In genomic region chr20:37296371-37296770, GRCh38 we compare ENCODE assay signal across 16 cellular contexts. TPM values are rescaled to one million over a fixed set of nuclear protein-coding genes. Genes with fewer than 3 reads are reported as not detected.
DNase-seq lines count a peak whose midpoint lies in the region; ATAC-seq, FAIRE-seq and TF ChIP-seq lines count a peak whose summit lies in the region.
"Had no signal": no experiment of that assay in that cellular context is flagged by ENCODE, and none has a peak within 500 bp of the region (broad histone marks: within the 10 kb centered on the region; RNA-seq: fewer than 3 reads in every experiment).

No MANE protein-coding gene starts in this region.

- H3K4me2 ChIP-seq in A549: peak overlapping the region; percentile 72
- H3K4me2 ChIP-seq in IMR-90 (ENCODE audit: low read depth, low read length): no peak overlapping the region

- H2AK5ac ChIP-seq in IMR-90 (ENCODE audit: low read depth, low read length): peak overlapping the region; percentile 70; the same call in 1 of the 2 replicates

- H3K4me3 Mint-ChIP-seq in activated CD4-positive, alpha-beta T cell treated with anti-CD3 and anti-CD28 coated beads for 36 hours: no peak overlapping the region
- H3K4me3 Mint-ChIP-seq: activated T-cell treated with anti-CD3 and anti-CD28 coated beads, Interleukin-2, amount 50 U/mL, for 72 hours; stimulated activated naive B cell treated with anti-CD40 and anti-IgM and Interleukin-4, amounts not matched to agents 10 μg/mL and 1 μg/mL and 100 μg/mL, for 72 hours had no signal

- no peaks in the 10 kb centered on the region for H3K27me3 ChIP-seq in IMR-90 (ENCODE audit: control insufficient read depth, insufficient read depth, low read length)
- no peaks in the 10 kb centered on the region for H3K27me3 ChIP-seq in adrenal gland
- H3K27me3 ChIP-seq: pancreas, SJCRH30 had no signal

- H2AK9ac ChIP-seq in IMR-90 (replicated peaks; ENCODE audit: low read depth, low read length, poor library complexity): no peak overlapping the region

- H3K36me3 ChIP-seq in IMR-90 (ENCODE audit: control insufficient read depth, insufficient read depth, low read length) (peaks cover 4% of the 10 kb centered on the region; the same call in 1 of the 2 replicates), adrenal gland (replicated peaks in 1 of 2) (peaks cover 0 to 3% of the 10 kb centered on the region in 2 donors)

- peak overlapping the region; percentile 58; the same call in 1 of the 2 replicates for H3K23ac ChIP-seq in IMR-90 (ENCODE audit: low read depth, low read length)

- TF ChIP-seq RAD21 in A549 (conservative IDR thresholded peaks at IDR 0.05 in 1 of 2, IDR thresholded peaks at IDR 0.05 in 1 of 2): no peak
- no peak for TF ChIP-seq RAD21 in IMR-90 (IDR thresholded peaks at IDR 0.05; ENCODE audit: low read length)

- 0 out of 3 replicates have a peak overlapping the region, but pooled peaks have one; percentile 49 for H2BK15ac ChIP-seq in IMR-90 (ENCODE audit: low read depth, low read length)

- TF ChIP-seq CTCF in A549 (IDR thresholded peaks at IDR 0.05) (no peak), IMR-90 (conservative IDR thresholded peaks at IDR 0.05; ENCODE audit: low read depth, low read length) (no peak), adrenal gland (IDR thresholded peaks at IDR 0.05) (no peak)

- intact Hi-C loops in IMR-90 (cut with micrococcal nuclease): no loop called here
- intact Hi-C loops in adrenal gland (cut with DNase I): no loop called here
- intact Hi-C loops in left colon (cut with DNase I, micrococcal nuclease): loop anchor here in 1 of 2 donors (5.0 kb wide), 1 partner anchor 51 kb away; the partner anchor contains the start of gene SRC
- intact Hi-C loops in activated CD4-positive, alpha-beta T cell treated with anti-CD3 and anti-CD28 coated beads for 36 hours (cut with DNase I, micrococcal nuclease): no loop called here

- no peak overlapping the region for H3K56ac ChIP-seq in IMR-90 (ENCODE audit: extremely low read depth, insufficient read depth, low read length)

- dilution Hi-C loops in IMR-90 (cut with HindIII; ENCODE audit: low sequenced_read_pairs, unreplicated experiment): no loop called here

- no peaks in the 10 kb centered on the region for H3K27me3 Mint-ChIP-seq in activated CD4-positive, alpha-beta T cell treated with anti-CD3 and anti-CD28 coated beads for 36 hours
- H3K27me3 Mint-ChIP-seq: brain; stimulated activated naive B cell treated with anti-CD40 and anti-IgM and Interleukin-4, amounts not matched to agents 10 μg/mL and 1 μg/mL and 100 μg/mL, for 72 hours had no signal

- H4K91ac ChIP-seq in IMR-90 (ENCODE audit: insufficient read depth, low read depth, low read length): peak overlapping the region; percentile 75

- TF ChIP-seq EP300 in A549 (IDR thresholded peaks at IDR 0.05): no peak

- peaks cover 2% of the 10 kb centered on the region for H3K9me3 Mint-ChIP-seq in activated CD4-positive, alpha-beta T cell treated with anti-CD3 and anti-CD28 coated beads for 36 hours (ENCODE audit: low read depth)

- peaks cover 29 to 76% of the 10 kb centered on the region in 2 experiments for H3K79me1 ChIP-seq in IMR-90 (ENCODE audit: low read depth in 1 of 2, low read length in 2 of 2)

- H2BK120ac ChIP-seq in IMR-90 (ENCODE audit: low read depth, low read length): peak overlapping the region; percentile 47; the same call in 1 of the 2 replicates

- peak overlapping the region in 1 of 2 experiments; percentile 42; a peak in 1 of 4 replicates for H4K8ac ChIP-seq in IMR-90 (ENCODE audit: low read depth in 2 of 2, low read length in 2 of 2)

- WGBS in A549 (ENCODE audit: missing lambda C conversion rate): 30% methylated on average over 2 of the region's 2 CpGs
- no CpG with 5 or more reads among the region's 2 CpGs for WGBS in IMR-90 (ENCODE audit: extremely low coverage in 2 of 2, insufficient read length in 1 of 2), 2 experiments
- WGBS in adrenal gland, 4 donors: 43 to 58% (median 56%) methylated on average over 2 of the region's 2 CpGs

- H3K4ac ChIP-seq in IMR-90 (ENCODE audit: low read depth, low read length): peak overlapping the region; percentile 81; the same call in 1 of the 2 replicates

- ATAC-seq in A549 (no peak), IMR-90 (ENCODE audit: low read depth) (no peak), left colon (peak; percentile 64), HG03025 (IDR thresholded peaks at IDR 0.05; ENCODE audit: low FRiP score, unreplicated experiment) (no peak)
- ATAC-seq in activated CD4-positive, alpha-beta T cell treated with anti-CD3 and anti-CD28 coated beads for 36 hours: no peak
- ATAC-seq: activated T-cell treated with anti-CD3 and anti-CD28 coated beads, Interleukin-2, amount 50 U/mL, for 72 hours; stimulated activated naive B cell treated with anti-CD40 and anti-IgM and Interleukin-4, amounts not matched to agents 10 μg/mL and 1 μg/mL and 100 μg/mL, for 72 hours had no signal

- peaks cover 4% of the 10 kb centered on the region; the same call in 1 of the 3 replicates for H3K9me3 ChIP-seq in A549
- H3K9me3 ChIP-seq in IMR-90 (ENCODE audit: control insufficient read depth, insufficient read depth, low read length): no peaks in the 10 kb centered on the region
- H3K9me3 ChIP-seq in adrenal gland (replicated peaks in 1 of 3): no peaks in the 10 kb centered on the region
- H3K9me3 ChIP-seq: pancreas, SJCRH30 had no signal

- H2AFZ ChIP-seq in IMR-90 (replicated peaks; ENCODE audit: low read length, poor library complexity): no peak overlapping the region

- H3K27ac Mint-ChIP-seq in activated CD4-positive, alpha-beta T cell treated with anti-CD3 and anti-CD28 coated beads for 36 hours: no peak overlapping the region
- H3K27ac Mint-ChIP-seq: activated T-cell treated with anti-CD3 and anti-CD28 coated beads, Interleukin-2, amount 50 U/mL, for 72 hours; stimulated activated naive B cell treated with anti-CD40 and anti-IgM and Interleukin-4, amounts not matched to agents 10 μg/mL and 1 μg/mL and 100 μg/mL, for 72 hours had no signal

- no TSS peak for BruUV-seq in IMR-90 (replicated peaks; lab: Mats Ljungman, UMichigan)

- H4K20me1 ChIP-seq in IMR-90 (ENCODE audit: insufficient read depth, low read length): peaks cover 26% of the 10 kb centered on the region; the same call in 1 of the 2 replicates

- peaks cover 34% of the 10 kb centered on the region for H3K36me3 Mint-ChIP-seq in activated CD4-positive, alpha-beta T cell treated with anti-CD3 and anti-CD28 coated beads for 36 hours (ENCODE audit: low read depth)

- peaks cover 34% of the 10 kb centered on the region for H3K9me1 ChIP-seq in IMR-90 (ENCODE audit: insufficient read depth, low read length)

- H2BK5ac ChIP-seq in IMR-90 (ENCODE audit: low read depth, low read length, poor library complexity, severe bottlenecking): peak overlapping the region; percentile 68

- H3K14ac ChIP-seq in IMR-90 (replicated peaks; ENCODE audit: low read depth, low read length): peak overlapping the region; percentile 81; the same call in 1 of the 2 replicates

- TF ChIP-seq POLR2A in A549 (IDR thresholded peaks at IDR 0.05; ENCODE audit: low read length) (no peak), IMR-90 (IDR thresholded peaks at IDR 0.05; ENCODE audit: low read depth, low read length) (no peak), adrenal gland (IDR thresholded peaks at IDR 0.05) (no peak)

- H3K18ac ChIP-seq in IMR-90 (ENCODE audit: low read depth, low read length): peak overlapping the region; percentile 26; the same call in 1 of the 2 replicates

- FAIRE-seq in A549 (lab: Jason Lieb, UNC): no peak
- FAIRE-seq: pancreas had no signal

- no peak overlapping the region for H4K5ac ChIP-seq in IMR-90 (ENCODE audit: low read depth, low read length)

- POLR2A ChIA-PET in A549 (lab: Yijun Ruan, JAX): no interaction called here
- POLR2A ChIA-PET in IMR-90 (lab: Charles Lee; ENCODE audit: unreplicated experiment): no interaction called here
- POLR2A ChIA-PET in activated CD4-positive, alpha-beta T cell treated with anti-CD3 and anti-CD28 coated beads for 36 hours (lab: Charles Lee): no interaction called here

- DNase-seq in A549 (ENCODE audit: low read depth in 1 of 2, low spot score in 1 of 2): no peak
- no peak for DNase-seq in IMR-90
- no peak for DNase-seq in adrenal gland
- no peak for DNase-seq in left colon
- DNase-seq in SK-N-DZ (ENCODE audit: low spot score): no peak
- no peak for DNase-seq in retina
- no peak for DNase-seq in activated CD4-positive, alpha-beta T cell treated with anti-CD3 and anti-CD28 coated beads for 36 hours
- DNase-seq: activated T-cell treated with anti-CD3 and anti-CD28 coated beads, Interleukin-2, amount 50 U/mL, for 72 hours; MM.1S; pancreas; SJCRH30; stimulated activated CD4-positive, alpha-beta T cell treated with anti-CD3 and anti-CD28 coated beads, Interleukin-1b, Interleukin-23, amount 100 ng/mL, for 48 hours; stimulated activated naive B cell treated with anti-CD40 and anti-IgM and Interleukin-4, amounts not matched to agents 10 μg/mL and 1 μg/mL and 100 μg/mL, for 72 hours had no signal

- H2BK20ac ChIP-seq in IMR-90 (ENCODE audit: low read depth, low read length): peak overlapping the region; percentile 72; the same call in 1 of the 2 replicates

- peaks cover 77% of the 10 kb centered on the region for H3K4me1 ChIP-seq in A549
- H3K4me1 ChIP-seq in IMR-90 (ENCODE audit: control insufficient read depth, insufficient read depth, low read length): peaks cover 29% of the 10 kb centered on the region
- H3K4me1 ChIP-seq in adrenal gland (replicated peaks in 1 of 2): peaks cover 22 to 36% of the 10 kb centered on the region in 2 donors

- in situ Hi-C loops in IMR-90 (cut with MboI; ENCODE audit: low sequenced_read_pairs): no loop called here

- no peak overlapping the region for H3K9ac ChIP-seq in IMR-90 (ENCODE audit: low read depth, low read length)

- H3K4me1 Mint-ChIP-seq in activated CD4-positive, alpha-beta T cell treated with anti-CD3 and anti-CD28 coated beads for 36 hours: peaks cover 44% of the 10 kb centered on the region

- no peak overlapping the region for H3K4me3 ChIP-seq in A549
- no peak overlapping the region for H3K4me3 ChIP-seq in IMR-90 (ENCODE audit: insufficient read depth, low read depth, low read length)
- no peak overlapping the region for H3K4me3 ChIP-seq in adrenal gland
- H3K4me3 ChIP-seq: pancreas, SJCRH30 had no signal

- CTCF ChIA-PET in A549 (lab: Yijun Ruan, JAX) (interaction anchor here (0.8 to 1.4 kb wide), 3 partner anchors 14 to 88 kb away, joined by 3 to 8 read pairs (median 6); no protein-coding TSS in a partner anchor), IMR-90 (lab: Yijun Ruan, JAX) (interaction anchor here (0.6 kb wide), 1 partner anchor 73 kb away, joined by 7 read pairs; no protein-coding TSS in a partner anchor)
- CTCF ChIA-PET in activated CD4-positive, alpha-beta T cell treated with anti-CD3 and anti-CD28 coated beads for 36 hours (lab: Charles Lee): no interaction called here

- H3K27ac ChIP-seq in A549 (peak overlapping the region; percentile 79 to 91), IMR-90 (ENCODE audit: insufficient read depth, low read length) (no peak overlapping the region), adrenal gland (peak overlapping the region in 3 of 5 donors; percentile 6 to 73 (median 40))
- H3K27ac ChIP-seq: SJCRH30 had no signal

RNA-seq across cellular contexts. Expression of gene MANBAL, which starts 6.9 kb away (rescaled TPM):
- polyA plus RNA-seq in A549 (2011; rRNA removed) (104 and 131 TPM in 2 replicates), A549 (2017; fragmentation: RNase III; extraction: RNeasy Plus Mini Kit Qiagen cat#74134 plus additional on column Dnase treatment) (95.3 to 102 TPM (median 95.9 TPM) in 3 replicates), IMR-90 (2012; rRNA removed) (98.6 and 109 TPM in 2 replicates), adrenal gland (100 to 1,000 TPM in 1 of 3 donors, 10 to 100 TPM in 2; 53.7 to 101 (median 67.3) TPM)
- 150 and 172 TPM in 2 replicates for polyA plus RNA-seq in A549 (2012; cell fraction: cytosol; rRNA removed)
- 85.9 and 115 TPM in 2 replicates for polyA plus RNA-seq in A549 (2012; cell fraction: nucleus; rRNA removed)
- 75.9 and 80.4 TPM in 2 replicates for polyA minus RNA-seq in A549 (2011; rRNA and poly(A)+ RNA removed)
- total RNA-seq in IMR-90 (2012; rRNA removed) (24.4 and 28.9 TPM in 2 replicates), adrenal gland (100 to 1,000 TPM in 1 of 8 donors, 10 to 100 TPM in 7; 13.9 to 364 (median 54.8) TPM), left colon (10 to 100 TPM; 35.3 to 37.2 TPM)
- 51.7 and 91.4 TPM in 2 replicates for polyA plus RNA-seq in IMR-90 (2012; cell fraction: cytosol; rRNA removed)
- 46.7 and 65.5 TPM in 2 replicates for polyA plus RNA-seq in IMR-90 (2012; cell fraction: nucleus; rRNA removed; ENCODE audit: low replicate concordance)
- polyA plus RNA-seq in SK-N-DZ (2014; cell fraction: cytosol; rRNA removed): 25.2 and 27.4 TPM in 2 replicates
- polyA plus RNA-seq in SK-N-DZ (2014; cell fraction: nucleus; rRNA removed): 11.9 and 19.2 TPM in 2 replicates
- total RNA-seq in activated CD4-positive, alpha-beta T cell treated with anti-CD3 and anti-CD28 coated beads for 36 hours: 10 to 100 TPM; 11.9 to 13.5 TPM

RNA-seq across cellular contexts. Expression of gene GHRH, which starts 34.8 kb away (rescaled TPM):
- polyA plus RNA-seq in A549 (2011; rRNA removed): not detected in 2 replicates
- polyA plus RNA-seq in A549 (2012; cell fraction: cytosol; rRNA removed): not detected in 2 replicates
- polyA plus RNA-seq in A549 (2012; cell fraction: nucleus; rRNA removed): not detected in 2 replicates
- polyA plus RNA-seq in A549 (2017; fragmentation: RNase III; extraction: RNeasy Plus Mini Kit Qiagen cat#74134 plus additional on column Dnase treatment): not detected in 3 replicates
- polyA minus RNA-seq in A549 (2011; rRNA and poly(A)+ RNA removed): not detected in 2 replicates
- total RNA-seq in IMR-90 (2012; rRNA removed): not detected in 2 replicates
- polyA plus RNA-seq in IMR-90 (2012; rRNA removed): not detected in 2 replicates
- not detected in 2 replicates for polyA plus RNA-seq in IMR-90 (2012; cell fraction: cytosol; rRNA removed)
- not detected in 2 replicates for polyA plus RNA-seq in IMR-90 (2012; cell fraction: nucleus; rRNA removed; ENCODE audit: low replicate concordance)
- not detected for total RNA-seq in adrenal gland
- polyA plus RNA-seq in adrenal gland: 10 to 100 TPM in 1 of 3 donors, under 1 TPM in 1, not detected in 1; 0.91 to 26.1 TPM
- total RNA-seq in left colon: not detected
- 0.61 and 0.78 TPM in 2 replicates for polyA plus RNA-seq in SK-N-DZ (2014; cell fraction: cytosol; rRNA removed)
- polyA plus RNA-seq in SK-N-DZ (2014; cell fraction: nucleus; rRNA removed): 1.4 TPM in 1 of 2 replicates, not detected in the other
- total RNA-seq in activated CD4-positive, alpha-beta T cell treated with anti-CD3 and anti-CD28 coated beads for 36 hours: not detected
- total RNA-seq: activated T-cell treated with anti-CD3 and anti-CD28 coated beads, Interleukin-2, amount 50 U/mL, for 72 hours; NCI-H460; pancreas; SJCRH30 had no signal

RNA-seq across cellular contexts. Expression of gene SRC, which starts 49.6 kb away (rescaled TPM):
- polyA plus RNA-seq in A549 (2011; rRNA removed) (154 and 212 TPM in 2 replicates), A549 (2017; fragmentation: RNase III; extraction: RNeasy Plus Mini Kit Qiagen cat#74134 plus additional on column Dnase treatment) (133 to 139 TPM (median 134 TPM) in 3 replicates), IMR-90 (2012; rRNA removed) (19.8 and 24.2 TPM in 2 replicates), adrenal gland (10 to 100 TPM; 45.6 to 68.6 (median 49.0) TPM)
- polyA plus RNA-seq in A549 (2012; cell fraction: cytosol; rRNA removed): 122 and 170 TPM in 2 replicates
- 500 and 511 TPM in 2 replicates for polyA plus RNA-seq in A549 (2012; cell fraction: nucleus; rRNA removed)
- 278 and 313 TPM in 2 replicates for polyA minus RNA-seq in A549 (2011; rRNA and poly(A)+ RNA removed)
- total RNA-seq in IMR-90 (2012; rRNA removed) (6.7 and 7.0 TPM in 2 replicates), adrenal gland (10 to 100 TPM; 40.1 to 83.0 (median 58.5) TPM), left colon (100 to 1,000 TPM; 117 to 121 TPM)
- 10.7 and 21.0 TPM in 2 replicates for polyA plus RNA-seq in IMR-90 (2012; cell fraction: cytosol; rRNA removed)
- 66.9 and 101 TPM in 2 replicates for polyA plus RNA-seq in IMR-90 (2012; cell fraction: nucleus; rRNA removed; ENCODE audit: low replicate concordance)
- polyA plus RNA-seq in SK-N-DZ (2014; cell fraction: cytosol; rRNA removed): 43.8 and 54.5 TPM in 2 replicates
- 68.7 and 96.4 TPM in 2 replicates for polyA plus RNA-seq in SK-N-DZ (2014; cell fraction: nucleus; rRNA removed)
- total RNA-seq in activated CD4-positive, alpha-beta T cell treated with anti-CD3 and anti-CD28 coated beads for 36 hours: 1 to 10 TPM; 4.2 to 5.7 TPM
